ENCODE assay signal across 1 cellular context in the genomic region with DNA sequence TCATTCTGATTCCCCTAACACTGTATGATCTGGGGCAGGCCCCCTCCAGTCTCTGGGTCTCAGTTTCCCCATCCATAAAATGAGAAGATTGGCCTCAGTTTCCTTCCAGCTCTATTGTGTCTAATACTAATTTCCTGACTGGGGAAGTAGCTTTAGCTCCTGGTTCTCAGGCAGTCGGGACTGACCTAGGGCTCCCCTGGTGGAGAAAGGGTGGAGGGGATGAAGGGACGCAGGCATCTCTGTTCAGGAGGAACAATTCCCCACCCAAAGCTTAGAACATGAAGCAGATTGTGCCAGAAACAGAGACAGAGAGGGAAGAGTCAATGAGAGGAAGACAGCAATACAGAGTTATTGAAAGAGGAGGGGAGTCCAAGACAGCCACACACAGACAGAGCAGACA.
TF ChIP-seq lines count a peak whose summit lies in the region.

No MANE protein-coding gene starts in this region.

TF ChIP-seq in GM12878, 131 proteins besides CTCF, POLR2A, EP300 and RAD21 (continued from another document):
- TF ChIP-seq, protein P1, sequence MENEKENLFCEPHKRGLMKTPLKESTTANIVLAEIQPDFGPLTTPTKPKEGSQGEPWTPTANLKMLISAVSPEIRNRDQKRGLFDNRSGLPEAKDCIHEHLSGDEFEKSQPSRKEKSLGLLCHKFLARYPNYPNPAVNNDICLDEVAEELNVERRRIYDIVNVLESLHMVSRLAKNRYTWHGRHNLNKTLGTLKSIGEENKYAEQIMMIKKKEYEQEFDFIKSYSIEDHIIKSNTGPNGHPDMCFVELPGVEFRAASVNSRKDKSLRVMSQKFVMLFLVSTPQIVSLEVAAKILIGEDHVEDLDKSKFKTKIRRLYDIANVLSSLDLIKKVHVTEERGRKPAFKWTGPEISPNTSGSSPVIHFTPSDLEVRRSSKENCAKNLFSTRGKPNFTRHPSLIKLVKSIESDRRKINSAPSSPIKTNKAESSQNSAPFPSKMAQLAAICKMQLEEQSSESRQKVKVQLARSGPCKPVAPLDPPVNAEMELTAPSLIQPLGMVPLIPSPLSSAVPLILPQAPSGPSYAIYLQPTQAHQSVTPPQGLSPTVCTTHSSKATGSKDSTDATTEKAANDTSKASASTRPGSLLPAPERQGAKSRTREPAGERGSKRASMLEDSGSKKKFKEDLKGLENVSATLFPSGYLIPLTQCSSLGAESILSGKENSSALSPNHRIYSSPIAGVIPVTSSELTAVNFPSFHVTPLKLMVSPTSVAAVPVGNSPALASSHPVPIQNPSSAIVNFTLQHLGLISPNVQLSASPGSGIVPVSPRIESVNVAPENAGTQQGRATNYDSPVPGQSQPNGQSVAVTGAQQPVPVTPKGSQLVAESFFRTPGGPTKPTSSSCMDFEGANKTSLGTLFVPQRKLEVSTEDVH (IDR thresholded peaks at IDR 0.05; ENCODE audit: low read depth, partially characterized antibody) = no peak
- TF ChIP-seq HDAC6 (IDR thresholded peaks at IDR 0.05; ENCODE audit: unreplicated experiment) = no peak
- TF ChIP-seq, protein P2, sequence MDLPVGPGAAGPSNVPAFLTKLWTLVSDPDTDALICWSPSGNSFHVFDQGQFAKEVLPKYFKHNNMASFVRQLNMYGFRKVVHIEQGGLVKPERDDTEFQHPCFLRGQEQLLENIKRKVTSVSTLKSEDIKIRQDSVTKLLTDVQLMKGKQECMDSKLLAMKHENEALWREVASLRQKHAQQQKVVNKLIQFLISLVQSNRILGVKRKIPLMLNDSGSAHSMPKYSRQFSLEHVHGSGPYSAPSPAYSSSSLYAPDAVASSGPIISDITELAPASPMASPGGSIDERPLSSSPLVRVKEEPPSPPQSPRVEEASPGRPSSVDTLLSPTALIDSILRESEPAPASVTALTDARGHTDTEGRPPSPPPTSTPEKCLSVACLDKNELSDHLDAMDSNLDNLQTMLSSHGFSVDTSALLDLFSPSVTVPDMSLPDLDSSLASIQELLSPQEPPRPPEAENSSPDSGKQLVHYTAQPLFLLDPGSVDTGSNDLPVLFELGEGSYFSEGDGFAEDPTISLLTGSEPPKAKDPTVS (IDR thresholded peaks at IDR 0.05; ENCODE audit: low read depth, low read length) = no peak
TF ChIP-seq in GM12878: peak in this region for 0.
